In genomic region chr2:20475567-20475952, GRCh38 we compare ENCODE assay signal across 23 cellular contexts. TPM values are rescaled to one million over a fixed set of nuclear protein-coding genes. Genes with fewer than 3 reads are reported as not detected.
DNase-seq lines count a peak whose midpoint lies in the region; ATAC-seq, FAIRE-seq and TF ChIP-seq lines count a peak whose summit lies in the region.
"Had no signal": no experiment of that assay in that cellular context is flagged by ENCODE, and none has a peak within 500 bp of the region (broad histone marks: within the 10 kb centered on the region; RNA-seq: fewer than 3 reads in every experiment).

No MANE protein-coding gene starts in this region.

- H3K4me3 Mint-ChIP-seq in endodermal cell (no peak overlapping the region), WTC11 (no peak overlapping the region)
- H3K4me3 Mint-ChIP-seq: CD14-positive monocyte, IgD-negative memory B cell had no signal

- H3K9me3 Mint-ChIP-seq in endodermal cell (no peaks in the 10 kb centered on the region), WTC11 (no peaks in the 10 kb centered on the region)

- H3K4me2 ChIP-seq in A549 (no peak overlapping the region), parathyroid adenoma (ENCODE audit: low read length) (no peak overlapping the region)

- POLR2A ChIA-PET in A549 (lab: Yijun Ruan, JAX) (no interaction called here), WTC11 (lab: Charles Lee) (interaction anchor here (0.6 kb wide), 1 partner anchor 1487 kb away, joined by 3 read pairs; no protein-coding TSS in a partner anchor)

- peak; percentile 36 for DNase-seq in activated effector memory CD4-positive, alpha-beta T cell treated with anti-CD3 and anti-CD28 coated beads, Interleukin-2, amount 50 U/mL, for 16 hours
- DNase-seq in activated effector memory CD4-positive, alpha-beta T cell treated with Interleukin-2 at 50 U/mL for 16 hours: no peak
- DNase-seq in A549 (ENCODE audit: low read depth in 1 of 2, low spot score in 1 of 2) (no peak), endodermal cell (no peak), kidney (no peak), WTC11 (ENCODE audit: low spot score) (no peak)
- DNase-seq: AML-193, DMS53, GDM1, MV-4-11, NCI-H1105 treated with DMSO at 0.1 percent for 48 hours, NCI-H2029 treated with DMSO at 0.1 percent for 48 hours, NCI-H2171, NCI-H345, NCI-H524, NCI-H774 had no signal

- no peak overlapping the region for H2AFZ ChIP-seq in parathyroid adenoma

- no peaks in the 10 kb centered on the region for H3K79me2 ChIP-seq in parathyroid adenoma

- H3K9me3 ChIP-seq in A549: no peaks in the 10 kb centered on the region
- peaks cover 6% of the 10 kb centered on the region for H3K9me3 ChIP-seq in endodermal cell (ENCODE audit: control insufficient read depth, low read length)
- H3K9me3 ChIP-seq in parathyroid adenoma (ENCODE audit: control insufficient read depth, low read length): no peaks in the 10 kb centered on the region
- H3K9me3 ChIP-seq in kidney (ENCODE audit: control insufficient read depth in 1 of 2, low read length in 2 of 2): no peaks in the 10 kb centered on the region
- H3K9me3 ChIP-seq: Peyer's patch had no signal

- intact Hi-C loops in kidney (cut with DNase I): no loop called here

- CTCF ChIA-PET in A549 (lab: Yijun Ruan, JAX): interaction anchor here (1.4 kb wide), 1 partner anchor 19 kb away, joined by 3 read pairs; no protein-coding TSS in a partner anchor
- CTCF ChIA-PET in WTC11 (lab: Charles Lee): no interaction called here

- WGBS in A549 (ENCODE audit: missing lambda C conversion rate): 71% methylated on average over 3 of the region's 3 CpGs
- 98 to 100% methylated on average over 3 of the region's 3 CpGs for WGBS in endodermal cell (ENCODE audit: insufficient coverage in 1 of 2, insufficient read length in 1 of 2), 2 experiments

- H3K27me3 Mint-ChIP-seq in endodermal cell (ENCODE audit: insufficient read depth): peaks cover 7% of the 10 kb centered on the region
- no peaks in the 10 kb centered on the region; the same call in 1 of the 2 replicates for H3K27me3 Mint-ChIP-seq in WTC11 (ENCODE audit: low read depth)

- TF ChIP-seq EP300 in A549 (IDR thresholded peaks at IDR 0.05): no peak

- no peak for TF ChIP-seq RAD21 in A549 (conservative IDR thresholded peaks at IDR 0.05 in 1 of 2, IDR thresholded peaks at IDR 0.05 in 1 of 2)

- H3K27ac ChIP-seq in A549: peak overlapping the region in 1 of 2 experiments; percentile 16; a peak in 1 of 6 replicates
- no peak overlapping the region for H3K27ac ChIP-seq in endodermal cell (ENCODE audit: low read depth, low read length)
- H3K27ac ChIP-seq in parathyroid adenoma: peak overlapping the region; percentile 45
- no peak overlapping the region for H3K27ac ChIP-seq in kidney (ENCODE audit: low read depth in 2 of 2, low read length in 2 of 2)
- H3K27ac ChIP-seq: 22Rv1, Peyer's patch had no signal

- H3K4me1 ChIP-seq in A549 (0 out of 3 replicates have a peak, but pooled peaks cover 4% of the 10 kb centered on the region), endodermal cell (ENCODE audit: control insufficient read depth, insufficient read depth, low read length) (no peaks in the 10 kb centered on the region), parathyroid adenoma (no peaks in the 10 kb centered on the region), kidney (ENCODE audit: control insufficient read depth in 1 of 2, insufficient read depth in 1 of 2, low read depth in 1 of 2, low read length in 2 of 2) (peaks cover 11 to 12% of the 10 kb centered on the region in 2 donors)
- H3K4me1 ChIP-seq: Peyer's patch had no signal

- H3K36me3 Mint-ChIP-seq in endodermal cell (ENCODE audit: low read depth): no peaks in the 10 kb centered on the region
- no peaks in the 10 kb centered on the region for H3K36me3 Mint-ChIP-seq in WTC11
- H3K36me3 Mint-ChIP-seq: CD14-positive monocyte, IgD-negative memory B cell had no signal

- H3K27me3 ChIP-seq in endodermal cell (ENCODE audit: control insufficient read depth, insufficient read depth, low read length, poor library complexity, severe bottlenecking): peaks cover 6% of the 10 kb centered on the region
- H3K27me3 ChIP-seq in parathyroid adenoma (ENCODE audit: control insufficient read depth, insufficient read depth, low read length): no peaks in the 10 kb centered on the region
- H3K27me3 ChIP-seq: Peyer's patch had no signal

- TF ChIP-seq CTCF in A549 (IDR thresholded peaks at IDR 0.05) (no peak), endodermal cell (conservative IDR thresholded peaks at IDR 0.05) (peak; percentile 27), parathyroid adenoma (IDR thresholded peaks at IDR 0.05) (no peak), kidney (IDR thresholded peaks at IDR 0.05; ENCODE audit: borderline replicate concordance, extremely low read depth, insufficient read depth) (no peak), WTC11 (IDR thresholded peaks at IDR 0.05) (no peak)

- H3K4me3 ChIP-seq in A549: no peak overlapping the region
- H3K4me3 ChIP-seq in endodermal cell (ENCODE audit: low read length): no peak overlapping the region
- H3K4me3 ChIP-seq in parathyroid adenoma (ENCODE audit: low read depth, low read length): no peak overlapping the region
- no peak overlapping the region for H3K4me3 ChIP-seq in kidney (ENCODE audit: low read length in 2 of 2)
- H3K4me3 ChIP-seq: Peyer's patch had no signal

- no peaks in the 10 kb centered on the region for H3K36me3 ChIP-seq in endodermal cell (ENCODE audit: control insufficient read depth, insufficient read depth, low read length)
- no peaks in the 10 kb centered on the region for H3K36me3 ChIP-seq in parathyroid adenoma (ENCODE audit: control insufficient read depth, insufficient read depth, low read length)
- H3K36me3 ChIP-seq in kidney (ENCODE audit: control insufficient read depth in 1 of 2, insufficient read depth in 2 of 2, low read length in 2 of 2): no peaks in the 10 kb centered on the region
- H3K36me3 ChIP-seq: Peyer's patch had no signal

- no peak overlapping the region for H3K27ac Mint-ChIP-seq in endodermal cell
- no peak overlapping the region for H3K27ac Mint-ChIP-seq in WTC11
- H3K27ac Mint-ChIP-seq: CD14-positive monocyte, IgD-negative memory B cell had no signal

- H3K4me1 Mint-ChIP-seq in endodermal cell (peaks cover 6% of the 10 kb centered on the region), WTC11 (peaks cover 5% of the 10 kb centered on the region; the same call in 1 of the 2 replicates)

- H3K9ac ChIP-seq in endodermal cell (ENCODE audit: extremely low read depth, low read length, poor library complexity, severe bottlenecking) (no peak overlapping the region), parathyroid adenoma (no peak overlapping the region), kidney (ENCODE audit: low read length in 2 of 2) (no peak overlapping the region)

- ATAC-seq in A549 (peak; percentile 40 to 62; a peak in 4 of 6 replicates), WTC11 (no peak), GM18520 (IDR thresholded peaks at IDR 0.05; ENCODE audit: unreplicated experiment) (no peak)

- FAIRE-seq in A549 (lab: Jason Lieb, UNC): no peak
- no peak for FAIRE-seq in kidney (lab: Jason Lieb, UNC)
- FAIRE-seq: H1 had no signal

- TF ChIP-seq POLR2A in A549 (IDR thresholded peaks at IDR 0.05; ENCODE audit: low read length): no peak

TF ChIP-seq in A549, 52 proteins besides CTCF, POLR2A, EP300 and RAD21 (continues in another document):
- no peak for TF ChIP-seq TP53 (CRISPR knock-in tag; IDR thresholded peaks at IDR 0.05)
- no peak for TF ChIP-seq HMGXB4 (CRISPR knock-in tag; IDR thresholded peaks at IDR 0.05; ENCODE audit: borderline replicate concordance)
- TF ChIP-seq HEYL (CRISPR knock-in tag; IDR thresholded peaks at IDR 0.05): no peak
- no peak for TF ChIP-seq ZSCAN20 (CRISPR knock-in tag; IDR thresholded peaks at IDR 0.05)

TF ChIP-seq in WTC11, 78 proteins besides CTCF, POLR2A, EP300 and RAD21:
- TF ChIP-seq RELA (CRISPR knock-in tag; IDR thresholded peaks at IDR 0.05; ENCODE audit: borderline replicate concordance) (no peak), NFE2L1 (CRISPR knock-in tag; IDR thresholded peaks at IDR 0.05) (no peak)

RNA-seq across cellular contexts. Expression of gene RHOB, which starts 28.7 kb away (rescaled TPM):
- polyA plus RNA-seq in A549 (2011; rRNA removed) (110 and 157 TPM in 2 replicates), A549 (2017; fragmentation: RNase III; extraction: RNeasy Plus Mini Kit Qiagen cat#74134 plus additional on column Dnase treatment) (84.5 to 99.9 TPM (median 87.1 TPM) in 3 replicates), kidney (ENCODE audit: insufficient read depth, low read depth, low replicate concordance) (241 TPM)
- polyA plus RNA-seq in A549 (2012; cell fraction: cytosol; rRNA removed): 188 and 248 TPM in 2 replicates
- 254 and 349 TPM in 2 replicates for polyA plus RNA-seq in A549 (2012; cell fraction: nucleus; rRNA removed)
- polyA minus RNA-seq in A549 (2011; rRNA and poly(A)+ RNA removed): 40.0 and 55.9 TPM in 2 replicates
- total RNA-seq in endodermal cell (10 to 100 TPM; 25.6 to 47.0 TPM), kidney (487 TPM), WTC11 (2021) (20.4 to 23.2 TPM (median 22.7 TPM) in 3 replicates)
- 148 TPM for polyA plus RNA-seq in endodermal cell (2013, experiment 1 of 2)
- polyA plus RNA-seq in endodermal cell (2013, experiment 2 of 2): 167 TPM

Comparison
In these comparisons a context has a peak if more than half of its experiments do, and no peak if none do; other contexts are left out.
1. ATAC-seq: peak in A549 (2 of 2); none in WTC11 (single experiment) and GM18520 (single experiment).
2. RNA of gene RHOB, which starts 28.7 kb away (total RNA-seq): 487 TPM in kidney (single experiment); 25.6 to 47.0 TPM in endodermal cell and 20.4 to 23.2 TPM in WTC11; every median in the first group is over 10 times any median in the second.